19 cellular contexts compared by ENCODE assay signal in the genomic region with DNA sequence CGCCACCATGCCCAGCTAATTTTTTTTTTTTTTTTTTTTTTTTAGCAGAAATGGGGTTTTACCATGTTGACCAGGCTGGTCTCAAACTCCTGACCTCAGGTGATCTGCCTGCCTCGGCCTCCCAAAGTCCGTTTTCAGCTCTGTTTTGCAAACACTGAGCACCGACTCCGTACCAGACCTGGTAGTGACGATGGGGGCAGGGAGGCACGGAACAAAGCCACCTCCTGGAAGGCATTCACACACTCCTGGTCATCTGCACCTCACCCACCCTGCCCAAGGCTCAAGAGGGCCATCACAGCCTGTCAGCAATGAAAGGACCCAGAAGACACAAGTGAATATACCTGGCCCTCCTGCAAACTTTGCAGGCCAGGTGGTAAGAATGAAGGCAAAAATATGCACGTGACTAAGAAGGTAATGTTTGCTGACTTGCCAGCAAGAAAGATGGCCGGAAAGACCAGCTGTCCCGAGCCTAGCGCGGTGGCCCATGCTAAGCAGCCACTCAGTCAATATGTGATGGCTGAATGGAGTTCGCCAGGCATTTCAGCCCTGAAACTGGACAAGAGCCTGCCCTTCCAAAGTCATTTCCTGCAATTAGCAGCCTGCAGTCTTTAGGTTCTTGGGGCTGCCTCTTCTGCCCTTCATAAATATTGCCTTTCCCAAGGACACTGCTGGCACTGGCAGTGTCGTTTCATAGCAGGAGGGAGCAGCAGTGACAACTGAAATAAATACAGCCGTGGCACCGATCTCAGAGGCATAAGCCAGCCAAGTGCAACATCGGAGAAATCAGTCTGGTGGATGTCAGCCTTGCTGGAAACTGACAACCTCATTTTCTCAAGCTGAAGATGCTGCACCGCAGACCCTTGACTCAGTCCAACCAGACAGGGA. TPM values are rescaled to one million over a fixed set of nuclear protein-coding genes. Genes with fewer than 3 reads are reported as not detected.
DNase-seq lines count a peak whose midpoint lies in the region; ATAC-seq, FAIRE-seq and TF ChIP-seq lines count a peak whose summit lies in the region.
"Had no signal": no experiment of that assay in that cellular context is flagged by ENCODE, and none has a peak within 500 bp of the region (broad histone marks: within the 10 kb centered on the region; RNA-seq: fewer than 3 reads in every experiment).

No MANE protein-coding gene starts in this region.

- H2AFZ ChIP-seq in K562 (ENCODE audit: low read depth, low read length) (no peak overlapping the region), osteoblast (ENCODE audit: low read length) (no peak overlapping the region)

- FAIRE-seq in GM12891 (lab: Jason Lieb, UNC) (peak; percentile 43), K562 (lab: Jason Lieb, UNC) (no peak)

- H3K27ac ChIP-seq in K562 (ENCODE audit: extremely low read depth, low read depth, low read length) (no peak overlapping the region), osteoblast (ENCODE audit: low read depth, low read length) (no peak overlapping the region)
- H3K27ac ChIP-seq: SJSA1 had no signal

- DNase-seq in GM12891 (ENCODE audit: insufficient read length, low spot score) (no peak), NCI-H1105 treated with DMSO at 0.1 percent for 48 hours (lab: John Stamatoyannopoulos, UW) (peak; percentile 52), K562 (ENCODE audit: extremely low read depth in 1 of 4, low spot score in 3 of 4) (no peak), osteoblast (ENCODE audit: insufficient read length, low spot score, missing footprints) (peak; percentile 42), DMS 273 (lab: John Stamatoyannopoulos, UW; ENCODE audit: unreplicated experiment) (no peak)
- DNase-seq in activated CD4-positive, alpha-beta T cell treated with anti-CD3 and anti-CD28 coated beads, Interleukin-2, amount 50 U/mL, for 1 hour: no peak
- DNase-seq: CD4-positive, CD25-positive, alpha-beta regulatory T cell; KBM-7; MV-4-11; NCI-H1436; NCI-H2107; NCI-H345; NCI-H526; OCI-M1; RPMI8226; SW 1271 had no signal

- H3K79me2 ChIP-seq in K562 (ENCODE audit: control insufficient read depth, insufficient read depth, low read length): no peaks in the 10 kb centered on the region
- no peaks in the 10 kb centered on the region for H3K79me2 ChIP-seq in osteoblast (ENCODE audit: insufficient read depth, low read length)

- POLR2A ChIA-PET in K562 (lab: Yijun Ruan, JAX): interaction anchor here (0.6 to 2.7 kb wide), 6 partner anchors 10 to 274 kb away, joined by 3 to 9 read pairs (median 3); no protein-coding TSS in a partner anchor

- no peak overlapping the region for H3K4me2 ChIP-seq in K562 (ENCODE audit: insufficient read depth, low read length)
- H3K4me2 ChIP-seq in osteoblast (ENCODE audit: insufficient read depth, low read length): no peak overlapping the region

- TF ChIP-seq EP300 in K562 (IDR thresholded peaks at IDR 0.05; ENCODE audit: low read length): no peak

- 0 out of 4 replicates have a peak overlapping the region, but pooled peaks of 1 of the 2 experiments have one; percentile 4 for H3K9ac ChIP-seq in K562 (ENCODE audit: insufficient read depth in 1 of 2, low read depth in 2 of 2, low read length in 2 of 2)

- no peaks in the 10 kb centered on the region; a peak in 1 of 5 replicates for H3K4me1 ChIP-seq in K562 (replicated peaks in 1 of 2; ENCODE audit: control insufficient read depth in 2 of 2, insufficient read depth in 2 of 2, low read length in 2 of 2)
- no peaks in the 10 kb centered on the region for H3K4me1 ChIP-seq in osteoblast (ENCODE audit: insufficient read depth, low read length)
- H3K4me1 ChIP-seq: SJSA1 had no signal

- intact Hi-C loops in K562 (cut with micrococcal nuclease): no loop called here

- peaks cover 24 to 34% of the 10 kb centered on the region in 2 experiments for H3K27me3 ChIP-seq in K562 (ENCODE audit: control insufficient read depth in 2 of 2, insufficient read depth in 2 of 2, low read length in 2 of 2)
- peaks cover 27% of the 10 kb centered on the region for H3K27me3 ChIP-seq in osteoblast (ENCODE audit: insufficient read depth, low read length)

- H3K36me3 ChIP-seq in K562 (ENCODE audit: control insufficient read depth, insufficient read depth, low read length) (no peaks in the 10 kb centered on the region; the same call in 2 of the 3 replicates), osteoblast (ENCODE audit: insufficient read depth, low read length) (no peaks in the 10 kb centered on the region)
- H3K36me3 ChIP-seq: SJSA1 had no signal

- H3K4me3 ChIP-seq in K562 (no peak overlapping the region), osteoblast (ENCODE audit: insufficient read depth, low read length) (no peak overlapping the region)
- H3K4me3 ChIP-seq: SJSA1 had no signal

- CTCF ChIA-PET in K562 (lab: Yijun Ruan, JAX; ENCODE audit: low intra/inter-chr PET ratio): interaction anchor here (0.6 kb wide), 1 partner anchor 47 kb away, joined by 5 read pairs; no protein-coding TSS in a partner anchor

- peaks cover 19% of the 10 kb centered on the region for H4K20me1 ChIP-seq in K562 (replicated peaks; ENCODE audit: control insufficient read depth, insufficient read depth, low read length)
- H4K20me1 ChIP-seq in osteoblast (ENCODE audit: insufficient read depth, low read length): no peaks in the 10 kb centered on the region

- no peak; the same call in 2 of the 3 replicates for ATAC-seq in K562
- no peak for ATAC-seq in HG02938 (IDR thresholded peaks at IDR 0.05; ENCODE audit: unreplicated experiment)
- ATAC-seq: HCT116 had no signal

- in situ Hi-C loops in K562 (cut with MboI): no loop called here

- TF ChIP-seq POLR2A in GM12891 (IDR thresholded peaks at IDR 0.05; ENCODE audit: low read depth, low read length): no peak
- 0 out of 2 replicates have a peak, but pooled peaks have one; percentile 17 for TF ChIP-seq POLR2A in K562 (conservative IDR thresholded peaks at IDR 0.05)

- H3K9me3 ChIP-seq in K562 (replicated peaks; ENCODE audit: control insufficient read depth, insufficient read depth, low read depth, low read length): no peaks in the 10 kb centered on the region
- H3K9me3 ChIP-seq in osteoblast (ENCODE audit: low read depth, low read length): no peaks in the 10 kb centered on the region
- H3K9me3 ChIP-seq: SJSA1 had no signal

- BruUV-seq in K562 (replicated peaks; lab: Mats Ljungman, UMichigan): no TSS peak

- TF ChIP-seq CTCF in K562 (IDR thresholded peaks at IDR 0.05 in 2 of 3, conservative IDR thresholded peaks at IDR 0.05 in 1 of 3; ENCODE audit: insufficient read depth in 2 of 3, low read depth in 1 of 3, low read length in 3 of 3) (no peak), osteoblast (IDR thresholded peaks at IDR 0.05; ENCODE audit: extremely low read depth, low read depth, low read length) (no peak)

- WGBS in K562 (ENCODE audit: insufficient coverage, low coverage, missing lambda C conversion rate): 38% methylated on average over 14 of the region's 18 CpGs

- no peak for TF ChIP-seq RAD21 in K562 (CRISPR knock-in tag; conservative IDR thresholded peaks at IDR 0.05 in 1 of 2, IDR thresholded peaks at IDR 0.05 in 1 of 2)

- H3K9me1 ChIP-seq in K562 (ENCODE audit: control insufficient read depth, insufficient read depth, low read length): peaks cover 3% of the 10 kb centered on the region

TF ChIP-seq in GM12891, 5 proteins besides CTCF, POLR2A, EP300 and RAD21 (continues in another document):
- TF ChIP-seq POU2F2 (IDR thresholded peaks at IDR 0.05; ENCODE audit: low read depth, low read length): no peak

RNA-seq across cellular contexts. Expression of a gene that starts 17.6 kb away (rescaled TPM):
- 66.1 TPM for polyA plus RNA-seq in GM12891 (2012; ENCODE audit: low read depth, missing spikeins)
- total RNA-seq in K562 (2011; cell fraction: chromatin; rRNA removed; ENCODE audit: low replicate concordance): 78.3 and 122 TPM in 2 replicates
- total RNA-seq in K562 (2011; cell fraction: nucleolus; rRNA removed): 64.2 and 65.9 TPM in 2 replicates
- 65.3 and 66.3 TPM in 2 replicates for total RNA-seq in K562 (2011; cell fraction: nucleoplasm; rRNA removed)
- total RNA-seq in K562 (2014; rRNA removed) (71.0 and 73.4 TPM in 2 replicates), K562 (2014; rRNA removed; fragmentation: Illumina TruSeq; extraction: Trizol) (37.5 and 39.5 TPM in 2 replicates), K562 (2015; rRNA removed; fragmentation: Illumina TruSeq; extraction: Trizol) (53.4 and 56.1 TPM in 2 replicates), K562 (2021) (63.9 and 70.5 TPM in 2 replicates), osteoblast (34.4 and 35.7 TPM in 2 replicates)
- polyA plus RNA-seq in K562 (2011; rRNA removed) (46.2 and 52.8 TPM in 2 replicates), K562 (2014; fragmentation: Illumina TruSeq; extraction: Trizol) (30.6 and 48.2 TPM in 2 replicates), K562 (2014; fragmentation: Nextera tagmentation; extraction: Ambion mirVana) (10 to 100 TPM in 1 of 2 experiments, 1 to 10 TPM in 1; 9.5 to 21.1 TPM), K562 (2014; rRNA removed) (75.0 and 76.1 TPM in 2 replicates)
- 45.2 and 45.3 TPM in 2 replicates for polyA plus RNA-seq in K562 (2011; cell fraction: cytosol; rRNA removed)
- 64.4 and 74.5 TPM in 2 replicates for polyA plus RNA-seq in K562 (2011; cell fraction: nucleus; rRNA removed)
- 75.8 and 92.9 TPM in 2 replicates for polyA plus RNA-seq in K562 (2012)
- polyA minus RNA-seq in K562 (2011; rRNA and poly(A)+ RNA removed): 37.7 and 38.3 TPM in 2 replicates
- 19.1 and 29.5 TPM in 2 replicates for polyA minus RNA-seq in K562 (2011; cell fraction: cytosol; rRNA and poly(A)+ RNA removed)
- polyA minus RNA-seq in K562 (2011; cell fraction: nucleus; rRNA and poly(A)+ RNA removed): 18.6 and 31.8 TPM in 2 replicates

RNA-seq across cellular contexts. Expression of a gene that starts 17.9 kb away (rescaled TPM):
- polyA plus RNA-seq in GM12891 (2012; ENCODE audit: low read depth, missing spikeins): 19.9 TPM
- 79.5 and 160 TPM in 2 replicates for total RNA-seq in K562 (2011; cell fraction: chromatin; rRNA removed; ENCODE audit: low replicate concordance)
- 90.1 and 97.0 TPM in 2 replicates for total RNA-seq in K562 (2011; cell fraction: nucleolus; rRNA removed)
- 76.8 and 77.1 TPM in 2 replicates for total RNA-seq in K562 (2011; cell fraction: nucleoplasm; rRNA removed)
- total RNA-seq in K562 (2014; rRNA removed) (28.5 and 38.9 TPM in 2 replicates), K562 (2014; rRNA removed; fragmentation: Illumina TruSeq; extraction: Trizol) (15.7 and 18.3 TPM in 2 replicates), K562 (2015; rRNA removed; fragmentation: Illumina TruSeq; extraction: Trizol) (18.3 and 18.5 TPM in 2 replicates), K562 (2021) (31.3 and 33.6 TPM in 2 replicates), osteoblast (31.1 and 31.2 TPM in 2 replicates)
- polyA plus RNA-seq in K562 (2011; rRNA removed) (28.1 and 41.9 TPM in 2 replicates), K562 (2014; fragmentation: Illumina TruSeq; extraction: Trizol) (18.8 and 24.2 TPM in 2 replicates), K562 (2014; fragmentation: Nextera tagmentation; extraction: Ambion mirVana) (1 to 10 TPM in 1 of 2 experiments, under 1 TPM in 1; 0.41 to 1.9 TPM), K562 (2014; rRNA removed) (23.1 and 25.8 TPM in 2 replicates)
- polyA plus RNA-seq in K562 (2011; cell fraction: cytosol; rRNA removed): 36.4 and 59.2 TPM in 2 replicates
- polyA plus RNA-seq in K562 (2011; cell fraction: nucleus; rRNA removed): 74.2 and 83.2 TPM in 2 replicates
- polyA plus RNA-seq in K562 (2012): 27.7 and 36.8 TPM in 2 replicates
- polyA minus RNA-seq in K562 (2011; rRNA and poly(A)+ RNA removed): 21.8 and 28.3 TPM in 2 replicates
- 13.8 and 21.5 TPM in 2 replicates for polyA minus RNA-seq in K562 (2011; cell fraction: cytosol; rRNA and poly(A)+ RNA removed)
- 24.4 and 38.3 TPM in 2 replicates for polyA minus RNA-seq in K562 (2011; cell fraction: nucleus; rRNA and poly(A)+ RNA removed)

Comparison
In these comparisons a context has a peak if more than half of its experiments do, and no peak if none do; other contexts are left out.
1. DNase-seq: peak in NCI-H1105 treated with DMSO at 0.1 percent for 48 hours (single experiment) and osteoblast (single experiment); none in GM12891 (single experiment), K562 (0 of 4), activated CD4-positive, alpha-beta T cell treated with anti-CD3 and anti-CD28 coated beads, Interleukin-2, amount 50 U/mL, for 1 hour (single experiment) and DMS 273 (single experiment).